ENCODE assay signal across 18 cellular contexts in the genomic region with DNA sequence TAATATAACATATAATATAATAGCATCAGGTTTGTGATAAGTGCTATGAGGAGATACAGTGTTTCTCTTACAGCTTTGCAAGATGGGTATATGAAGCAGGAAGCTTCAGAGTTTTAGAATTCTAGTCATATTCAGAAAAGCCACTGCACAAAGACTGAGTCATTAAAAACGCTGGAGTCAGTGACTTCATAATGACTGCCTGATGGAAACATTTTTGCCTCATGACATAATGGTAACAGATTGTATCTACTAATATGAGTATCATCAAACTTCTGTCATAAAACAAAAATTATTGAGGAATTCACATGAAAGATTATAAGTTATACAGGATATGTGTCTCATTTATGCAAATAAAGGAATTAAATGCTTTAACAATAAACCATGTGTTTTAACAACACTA. TPM values are rescaled to one million over a fixed set of nuclear protein-coding genes. Genes with fewer than 3 reads are reported as not detected.
DNase-seq lines count a peak whose midpoint lies in the region; TF ChIP-seq lines count a peak whose summit lies in the region.
"Had no signal": no experiment of that assay in that cellular context is flagged by ENCODE, and none has a peak within 500 bp of the region (broad histone marks: within the 10 kb centered on the region; RNA-seq: fewer than 3 reads in every experiment).

No MANE protein-coding gene starts in this region.

- H3K4me3 Mint-ChIP-seq in immature natural killer cell = no peak overlapping the region
- H3K4me3 Mint-ChIP-seq: activated CD8-positive, alpha-beta memory T cell treated with anti-CD3 and anti-CD28 coated beads, Interleukin-2, amount 10 ng/mL, durations not matched to agents 7 days and 5 days; activated naive CD8-positive, alpha-beta T cell; neural crest cell had no signal

- no peak for TF ChIP-seq CTCF in epithelial cell of esophagus (IDR thresholded peaks at IDR 0.05; ENCODE audit: insufficient read depth, low read depth, low read length, missing control alignments)

- no peak overlapping the region for H3K27ac Mint-ChIP-seq in immature natural killer cell
- H3K27ac Mint-ChIP-seq: activated CD8-positive, alpha-beta memory T cell treated with anti-CD3 and anti-CD28 coated beads, Interleukin-2, amount 10 ng/mL, durations not matched to agents 7 days and 5 days; activated naive CD8-positive, alpha-beta T cell had no signal

- H3K9me3 Mint-ChIP-seq in immature natural killer cell = peaks cover 0 to 19% (median 2%) of the 10 kb centered on the region in 6 donors
- H3K9me3 Mint-ChIP-seq: neural crest cell had no signal

- DNase-seq in ELR (ENCODE audit: low read depth) = peak; percentile 86
- DNase-seq in NCI-H460 (ENCODE audit: extremely low read depth, low read depth) = peak; percentile 66
- DNase-seq in epithelial cell of esophagus (ENCODE audit: low read depth) = peak; percentile 80
- peak; percentile 7 for DNase-seq in renal cortical epithelial cell (ENCODE audit: low read depth)
- DNase-seq in dermis blood vessel endothelial cell = no peak
- DNase-seq in immature natural killer cell = no peak
- DNase-seq in COLO668 (lab: John Stamatoyannopoulos, UW; ENCODE audit: unreplicated experiment) = no peak
- no peak for DNase-seq in NOMO-1 (lab: John Stamatoyannopoulos, UW; ENCODE audit: unreplicated experiment in 2 of 2)
- DNase-seq: activated CD8-positive, alpha-beta memory T cell treated with anti-CD3 and anti-CD28 coated beads, Interleukin-2, amount 10 ng/mL, durations not matched to agents 7 days and 5 days; left ventricle myocardium superior; NCI-H1417; NCI-H748 treated with DMSO at 0.1 percent for 48 hours; SIG-M5; spleen; thyroid gland had no signal

- H3K36me3 Mint-ChIP-seq in immature natural killer cell = no peaks in the 10 kb centered on the region
- H3K36me3 Mint-ChIP-seq: activated CD8-positive, alpha-beta memory T cell treated with anti-CD3 and anti-CD28 coated beads, Interleukin-2, amount 10 ng/mL, durations not matched to agents 7 days and 5 days; activated naive CD8-positive, alpha-beta T cell had no signal

- H3K4me3 ChIP-seq in epithelial cell of esophagus (ENCODE audit: low read length) = no peak overlapping the region
- H3K4me3 ChIP-seq: spleen, thyroid gland had no signal

- H3K27me3 Mint-ChIP-seq in immature natural killer cell (ENCODE audit: low read depth in 3 of 3) = peaks cover 0 to 1% (median 0%) of the 10 kb centered on the region in 3 donors
- H3K27me3 Mint-ChIP-seq: activated CD8-positive, alpha-beta memory T cell treated with anti-CD3 and anti-CD28 coated beads, Interleukin-2, amount 10 ng/mL, durations not matched to agents 7 days and 5 days; activated naive CD8-positive, alpha-beta T cell had no signal

- H3K4me1 Mint-ChIP-seq in immature natural killer cell = no peaks in the 10 kb centered on the region
- H3K4me1 Mint-ChIP-seq: activated CD8-positive, alpha-beta memory T cell treated with anti-CD3 and anti-CD28 coated beads, Interleukin-2, amount 10 ng/mL, durations not matched to agents 7 days and 5 days; neural crest cell had no signal

RNA-seq across cellular contexts. Expression of gene EPHA5, which starts 46.8 kb away (rescaled TPM):
- total RNA-seq in NCI-H460 (2014; rRNA removed; shearing (Covaris generic)) = 21.5 and 21.7 TPM in 2 replicates
- polyA plus RNA-seq in NCI-H460 (2014; cell fraction: nucleus; rRNA removed) = 12.8 and 17.1 TPM in 2 replicates
- total RNA-seq in renal cortical epithelial cell (under 0.01 and 0.70 TPM in 2 replicates), dermis blood vessel endothelial cell (not detected in 2 replicates)
- polyA plus RNA-seq in immature natural killer cell = not detected
- total RNA-seq: activated CD8-positive, alpha-beta memory T cell treated with anti-CD3 and anti-CD28 coated beads, Interleukin-2, amount 10 ng/mL, durations not matched to agents 7 days and 5 days; dermis microvascular lymphatic vessel endothelial cell had no signal

Comparison
In these comparisons a context has a peak if more than half of its experiments do, and no peak if none do; other contexts are left out.
1. DNase-seq: peak in ELR (single experiment), NCI-H460 (single experiment), epithelial cell of esophagus (single experiment) and renal cortical epithelial cell (single experiment); none in dermis blood vessel endothelial cell (single experiment), immature natural killer cell (0 of 3), COLO668 (single experiment) and NOMO-1 (0 of 2).
2. RNA of gene EPHA5, which starts 46.8 kb away (total RNA-seq): 21.5 to 21.7 TPM in NCI-H460; under 0.01 to 0.70 TPM in renal cortical epithelial cell and not detected in dermis blood vessel endothelial cell; every median in the first group is over 10 times any median in the second.